ENCODE assay signal across 26 cellular contexts in genomic region chr16:1022466-1022865, GRCh38. TPM values are rescaled to one million over a fixed set of nuclear protein-coding genes. Genes with fewer than 3 reads are reported as not detected.
"Had no signal": no experiment of that assay in that cellular context is flagged by ENCODE, and none has a peak within 500 bp of the region (broad histone marks: within the 10 kb centered on the region; RNA-seq: fewer than 3 reads in every experiment).

No MANE protein-coding gene starts in this region.

- DNase-seq: stimulated activated CD4-positive, alpha-beta T cell treated with anti-CD3 and anti-CD28 coated beads, Interleukin-2, amount 100 ng/mL, for 48 hours; stimulated activated CD4-positive, alpha-beta T cell treated with anti-CD3 and anti-CD28 coated beads, Interleukin-4, amount 100 ng/mL, for 1 hour; stimulated activated CD4-positive, alpha-beta T cell treated with anti-CD3 and anti-CD28 coated beads, Interleukin-4, amount 100 ng/mL, for 24 hours; stimulated activated CD4-positive, alpha-beta T cell treated with anti-CD3 and anti-CD28 coated beads, Interleukin-4, amount 100 ng/mL, for 4 hours; stimulated activated CD8-positive, alpha-beta memory T cell treated with anti-CD3 and anti-CD28 coated beads, Interleukin-4, amount 100 ng/mL, for 48 hours; stimulated activated naive B cell treated with anti-CD40 and anti-IgM and Interleukin-4, amounts not matched to agents 10 μg/mL and 1 μg/mL and 100 μg/mL, for 72 hours; stimulated activated naive CD4-positive, alpha-beta T cell; stimulated activated naive CD4-positive, alpha-beta T cell treated with Interleukin-2 at 50 U/mL for 16 hours; stimulated activated naive CD8-positive, alpha-beta T cell treated with anti-CD3 and anti-CD28 coated beads, Interleukin-15, amount 100 ng/mL, for 72 hours; stimulated activated naive CD8-positive, alpha-beta T cell treated with anti-CD3 and anti-CD28 coated beads, Interleukin-15, Interleukin-2, amounts not matched to agents 100 U/mL and 50 U/mL, for 24 hours; stomach; substantia nigra; testis; thyroid gland; tibial artery; transverse colon; upper lobe of right lung; uterus had no signal

- H3K4me1 ChIP-seq: testis, transverse colon, upper lobe of right lung, uterus had no signal

- H3K36me3 ChIP-seq: stomach, suprapubic skin, thoracic aorta, thyroid gland, tibial artery, tibial nerve, transverse colon, upper lobe of left lung, upper lobe of right lung, uterus, vagina had no signal

- H3K27me3 ChIP-seq: testis, thyroid gland, upper lobe of left lung, uterus, vagina had no signal

- H3K27ac ChIP-seq: stomach, suprapubic skin, testis, thoracic aorta, thyroid gland, tibial artery, tibial nerve, transverse colon, upper lobe of left lung, upper lobe of right lung, uterus, vagina had no signal

- ATAC-seq: stimulated activated effector memory CD8-positive, alpha-beta T cell treated with anti-CD3 and anti-CD28 coated beads, Interleukin-12 subunit alpha, Interleukin-12 subunit beta, amount 100 ng/mL, for 72 hours; stimulated activated memory B cell treated with anti-CD40 and anti-IgM and Interleukin-4, amounts not matched to agents 10 μg/mL and 1 μg/mL and 100 μg/mL, for 72 hours; stimulated activated naive B cell treated with anti-CD40 and anti-IgM and Interleukin-4, amounts not matched to agents 10 μg/mL and 1 μg/mL and 100 μg/mL, for 72 hours; stimulated activated naive CD8-positive, alpha-beta T cell treated with anti-CD3 and anti-CD28 coated beads, Interleukin-15, amount 100 ng/mL, for 72 hours; stimulated activated naive CD8-positive, alpha-beta T cell treated with anti-CD3 and anti-CD28 coated beads, Interleukin-15, Interleukin-2, amounts not matched to agents 100 U/mL and 50 U/mL, for 24 hours; upper lobe of right lung had no signal

- H3K4me3 ChIP-seq: stomach, suprapubic skin, testis, thoracic aorta, thyroid gland, tibial artery, tibial nerve, transverse colon, upper lobe of left lung, upper lobe of right lung, uterus, vagina had no signal

- H3K9me3 ChIP-seq: stomach, suprapubic skin, testis, thoracic aorta, thyroid gland, tibial artery, tibial nerve, transverse colon, upper lobe of left lung, upper lobe of right lung, uterus, vagina had no signal

RNA-seq across cellular contexts. Expression of gene SSTR5, which starts 50.1 kb away (rescaled TPM):
- polyA plus RNA-seq: thymus had no signal
